In genomic region chrX:108018659-108019381, GRCh38 we compare ENCODE assay signal across 14 cellular contexts. TPM values are rescaled to one million over a fixed set of nuclear protein-coding genes. Genes with fewer than 3 reads are reported as not detected.
A peak's percentile ranks its signal among the peaks of the same experiment; 100 is the strongest.
DNase-seq lines count a peak whose midpoint lies in the region; ATAC-seq and TF ChIP-seq lines count a peak whose summit lies in the region.
"Had no signal": no experiment of that assay in that cellular context is flagged by ENCODE, and none has a peak within 500 bp of the region (broad histone marks: within the 10 kb centered on the region; RNA-seq: fewer than 3 reads in every experiment).

No MANE protein-coding gene starts in this region.

- peak; percentile 10 to 62 (median 40) for DNase-seq in CD8-positive, alpha-beta T cell
- DNase-seq in activated CD4-positive, alpha-beta memory T cell treated with anti-CD3 and anti-CD28 coated beads for 36 hours, result peak; percentile 43
- DNase-seq in effector CD4-positive, alpha-beta T cell, result peak; percentile 37
- DNase-seq in iPS-NIHi11 (ENCODE audit: low spot score) (no peak), UCSD-AML1 (lab: John Stamatoyannopoulos, UW; ENCODE audit: unreplicated experiment) (no peak)
- DNase-seq: C1 segment of cervical spinal cord, head of caudate nucleus, nephron progenitor cell had no signal

- peak; percentile 89 for ATAC-seq in CD8-positive, alpha-beta T cell
- ATAC-seq in HG02885 (IDR thresholded peaks at IDR 0.05; ENCODE audit: poor library complexity, unreplicated experiment) (peak; percentile 73), HG03354 (IDR thresholded peaks at IDR 0.05; ENCODE audit: poor library complexity, severe bottlenecking, unreplicated experiment) (no peak)
- ATAC-seq: sciatic nerve had no signal

- peak overlapping the region; percentile 87 for H3K27ac ChIP-seq in CD8-positive, alpha-beta T cell (ENCODE audit: low read depth, low read length)

- H3K4me3 ChIP-seq in CD8-positive, alpha-beta T cell (ENCODE audit: low read depth, low read length), result peak overlapping the region; percentile 56

- peak overlapping the region; percentile 83 for H3K4me3 Mint-ChIP-seq in CD8-positive, alpha-beta T cell
- peak overlapping the region; percentile 44 for H3K4me3 Mint-ChIP-seq in activated CD4-positive, alpha-beta memory T cell treated with anti-CD3 and anti-CD28 coated beads for 36 hours
- H3K4me3 Mint-ChIP-seq: nephron progenitor cell had no signal

- peaks cover 42% of the 10 kb centered on the region for H3K4me1 ChIP-seq in CD8-positive, alpha-beta T cell (ENCODE audit: insufficient read depth, low read length)

- no peaks in the 10 kb centered on the region for H3K27me3 ChIP-seq in CD8-positive, alpha-beta T cell (ENCODE audit: insufficient read depth, low read length)

- POLR2A ChIA-PET in CD8-positive, alpha-beta T cell (lab: Charles Lee), result interaction anchor here (1.3 kb wide), 1 partner anchor 72 kb away, joined by 6 read pairs; the partner anchor contains the start of genes ATG4A and PSMD10
- POLR2A ChIA-PET in activated CD4-positive, alpha-beta memory T cell treated with anti-CD3 and anti-CD28 coated beads for 36 hours (lab: Charles Lee), result no interaction called here

- H3K36me3 Mint-ChIP-seq in CD8-positive, alpha-beta T cell, result peaks cover 5% of the 10 kb centered on the region
- H3K36me3 Mint-ChIP-seq in activated CD4-positive, alpha-beta memory T cell treated with anti-CD3 and anti-CD28 coated beads for 36 hours, result no peaks in the 10 kb centered on the region

- H3K9me3 ChIP-seq in CD8-positive, alpha-beta T cell (ENCODE audit: low read length), result no peaks in the 10 kb centered on the region

- intact Hi-C loops in CD8-positive, alpha-beta T cell (cut with DNase I, micrococcal nuclease), result loop anchor here in 1 of 2 experiments (2.0 to 5.0 kb wide), 3 partner anchors 73 to 346 kb away; partner anchors contain the start of genes ATG4A, MID2 and PSMD10
- intact Hi-C loops in activated CD4-positive, alpha-beta memory T cell treated with anti-CD3 and anti-CD28 coated beads for 36 hours (cut with micrococcal nuclease), result no loop called here

- no peaks in the 10 kb centered on the region for H3K36me3 ChIP-seq in CD8-positive, alpha-beta T cell (ENCODE audit: insufficient read depth, low read length)

- H3K4me1 Mint-ChIP-seq in CD8-positive, alpha-beta T cell (ENCODE audit: low read depth), result peaks cover 60% of the 10 kb centered on the region
- peaks cover 54% of the 10 kb centered on the region for H3K4me1 Mint-ChIP-seq in activated CD4-positive, alpha-beta memory T cell treated with anti-CD3 and anti-CD28 coated beads for 36 hours (ENCODE audit: low read depth)
- H3K4me1 Mint-ChIP-seq: nephron progenitor cell had no signal

- no peaks in the 10 kb centered on the region for H3K27me3 Mint-ChIP-seq in CD8-positive, alpha-beta T cell (ENCODE audit: low read depth)
- no peaks in the 10 kb centered on the region for H3K27me3 Mint-ChIP-seq in activated CD4-positive, alpha-beta memory T cell treated with anti-CD3 and anti-CD28 coated beads for 36 hours

- CTCF ChIA-PET in CD8-positive, alpha-beta T cell (lab: Charles Lee), result interaction anchor here (0.7 kb wide), 1 partner anchor 84 kb away, joined by 3 read pairs; no protein-coding TSS in a partner anchor
- CTCF ChIA-PET in activated CD4-positive, alpha-beta memory T cell treated with anti-CD3 and anti-CD28 coated beads for 36 hours (lab: Charles Lee), result interaction anchor here (0.7 to 1.7 kb wide), 2 partner anchors 52 to 73 kb away, joined by 3 to 7 read pairs; no protein-coding TSS in a partner anchor

- H3K27ac Mint-ChIP-seq in CD8-positive, alpha-beta T cell, result peak overlapping the region; percentile 97
- peak overlapping the region; percentile 66 for H3K27ac Mint-ChIP-seq in activated CD4-positive, alpha-beta memory T cell treated with anti-CD3 and anti-CD28 coated beads for 36 hours
- H3K27ac Mint-ChIP-seq: nephron progenitor cell had no signal

- no peaks in the 10 kb centered on the region for H3K9me3 Mint-ChIP-seq in CD8-positive, alpha-beta T cell
- H3K9me3 Mint-ChIP-seq in activated CD4-positive, alpha-beta memory T cell treated with anti-CD3 and anti-CD28 coated beads for 36 hours, result peaks cover 7% of the 10 kb centered on the region

- no peak for TF ChIP-seq CTCF in CD8-positive, alpha-beta T cell (IDR thresholded peaks at IDR 0.05)

RNA-seq across cellular contexts. Expression of gene VSIG1, which starts 26.0 kb away (rescaled TPM):
- total RNA-seq in CD8-positive, alpha-beta T cell, result 10 to 100 TPM; 10.5 to 11.9 TPM
- 1 to 10 TPM; 1.1 to 1.2 TPM for total RNA-seq in activated CD4-positive, alpha-beta memory T cell treated with anti-CD3 and anti-CD28 coated beads for 36 hours
- total RNA-seq: OCI-LY7 had no signal

RNA-seq across cellular contexts. Expression of gene TEX13B, which starts 36.6 kb away (rescaled TPM):
- total RNA-seq in CD8-positive, alpha-beta T cell, result not detected
- not detected for total RNA-seq in activated CD4-positive, alpha-beta memory T cell treated with anti-CD3 and anti-CD28 coated beads for 36 hours
- total RNA-seq: epithelial cell of proximal tubule, OCI-LY7, sciatic nerve, temporal lobe had no signal

Comparison
In these comparisons a context has a peak if more than half of its experiments do, and no peak if none do; other contexts are left out.
1. DNase-seq: peak in CD8-positive, alpha-beta T cell (7 of 7), activated CD4-positive, alpha-beta memory T cell treated with anti-CD3 and anti-CD28 coated beads for 36 hours (single experiment) and effector CD4-positive, alpha-beta T cell (single experiment); none in iPS-NIHi11 (single experiment) and UCSD-AML1 (single experiment).
2. RNA of gene VSIG1, which starts 26.0 kb away (total RNA-seq): 10.5 to 11.9 TPM in CD8-positive, alpha-beta T cell; 1.1 to 1.2 TPM in activated CD4-positive, alpha-beta memory T cell treated with anti-CD3 and anti-CD28 coated beads for 36 hours; every median in the first group is over 4 times any median in the second.